Comparison of ENCODE assay signal across 8 cellular contexts in the genomic region with DNA sequence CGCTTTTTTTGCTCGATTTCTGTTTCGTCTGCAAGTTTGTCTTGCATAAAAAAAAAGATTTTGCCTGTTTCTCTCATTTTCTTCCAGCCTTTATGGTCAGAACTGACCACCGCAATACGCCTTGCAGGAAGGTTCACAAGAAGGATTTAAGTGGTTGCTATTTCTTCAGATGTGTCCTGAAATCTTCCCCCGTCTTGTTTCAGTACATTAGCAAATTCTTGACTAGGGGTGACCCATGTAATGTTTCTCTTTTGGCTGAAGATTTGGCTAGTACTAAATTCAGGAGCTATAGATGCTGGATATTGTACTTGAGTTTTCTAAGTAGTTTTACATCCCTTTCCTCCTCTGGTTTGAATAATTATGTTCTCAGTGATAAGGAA. TPM values are rescaled to one million over a fixed set of nuclear protein-coding genes. Genes with fewer than 3 reads are reported as not detected.
DNase-seq lines count a peak whose midpoint lies in the region; ATAC-seq and TF ChIP-seq lines count a peak whose summit lies in the region.

No MANE protein-coding gene starts in this region.

- no peak for DNase-seq in HAP-1 (ENCODE audit: low spot score in 2 of 2)
- DNase-seq in glomerular visceral epithelial cell (ENCODE audit: extremely low spot score), result peak; percentile 8
- no peak for DNase-seq in GDM1 (lab: John Stamatoyannopoulos, UW)
- no peak for DNase-seq in GM13977 (ENCODE audit: low spot score)

- H3K4me3 ChIP-seq in HAP-1 (peak overlapping the region; percentile 43), WI38 (ENCODE audit: low read depth, low read length) (peak overlapping the region; percentile 63), skeletal muscle tissue (ENCODE audit: low read length in 3 of 3) (peak overlapping the region; percentile 71 to 78 (median 77))

- ATAC-seq in GM18907 (IDR thresholded peaks at IDR 0.05; ENCODE audit: unreplicated experiment) (no peak), HG03039 (IDR thresholded peaks at IDR 0.05; ENCODE audit: unreplicated experiment) (no peak)

- in situ Hi-C loops in HAP-1 (cut with MboI; ENCODE audit: low sequenced_read_pairs), result loop anchor here (5.0 to 10.0 kb wide), 2 partner anchors 167 to 264 kb away; no protein-coding TSS in a partner anchor
- in situ Hi-C loops in GM13977 (cut with MboI; ENCODE audit: low pct_unique_long_range_greater_than_20kb, low sequenced_read_pairs, unreplicated experiment), result loop anchor here (10.0 to 25.0 kb wide), 2 partner anchors 227 to 719 kb away; no protein-coding TSS in a partner anchor

- no peaks in the 10 kb centered on the region for H3K27me3 ChIP-seq in HAP-1 (ENCODE audit: low read depth)
- no peaks in the 10 kb centered on the region for H3K27me3 ChIP-seq in skeletal muscle tissue (ENCODE audit: control insufficient read depth in 3 of 3, insufficient read depth in 3 of 3, low read length in 3 of 3)

- H3K9me3 ChIP-seq in HAP-1, result no peaks in the 10 kb centered on the region
- no peaks in the 10 kb centered on the region for H3K9me3 ChIP-seq in skeletal muscle tissue (ENCODE audit: control insufficient read depth in 3 of 3, low read length in 3 of 3)

- peak overlapping the region; percentile 35 to 74 (median 71) for H3K9ac ChIP-seq in skeletal muscle tissue (ENCODE audit: low read depth in 1 of 3, low read length in 3 of 3)

- H3K36me3 ChIP-seq in HAP-1 (replicated peaks) (no peaks in the 10 kb centered on the region; the same call in 1 of the 2 replicates), skeletal muscle tissue (ENCODE audit: control insufficient read depth in 3 of 3, insufficient read depth in 3 of 3, low read length in 3 of 3) (no peaks in the 10 kb centered on the region)

- H3K4me1 ChIP-seq in HAP-1 (peaks cover 22% of the 10 kb centered on the region), skeletal muscle tissue (ENCODE audit: control insufficient read depth in 3 of 3, insufficient read depth in 3 of 3, low read length in 3 of 3) (peaks cover 10 to 21% (median 11%) of the 10 kb centered on the region in 3 donors)

- TF ChIP-seq CTCF in WI38 (IDR thresholded peaks at IDR 0.05; ENCODE audit: low read depth, low read length), result no peak
- no peak for TF ChIP-seq CTCF in GM13977 (IDR thresholded peaks at IDR 0.05; ENCODE audit: extremely low read depth, insufficient read depth, missing control alignments)

- no peak overlapping the region for H3K27ac ChIP-seq in skeletal muscle tissue (ENCODE audit: low read depth, low read length)

RNA-seq across cellular contexts. Expression of a gene that starts 2.5 kb away (rescaled TPM):
- 11.5 TPM for total RNA-seq in skeletal muscle tissue
